8 cellular contexts compared by ENCODE assay signal in the genomic region with DNA sequence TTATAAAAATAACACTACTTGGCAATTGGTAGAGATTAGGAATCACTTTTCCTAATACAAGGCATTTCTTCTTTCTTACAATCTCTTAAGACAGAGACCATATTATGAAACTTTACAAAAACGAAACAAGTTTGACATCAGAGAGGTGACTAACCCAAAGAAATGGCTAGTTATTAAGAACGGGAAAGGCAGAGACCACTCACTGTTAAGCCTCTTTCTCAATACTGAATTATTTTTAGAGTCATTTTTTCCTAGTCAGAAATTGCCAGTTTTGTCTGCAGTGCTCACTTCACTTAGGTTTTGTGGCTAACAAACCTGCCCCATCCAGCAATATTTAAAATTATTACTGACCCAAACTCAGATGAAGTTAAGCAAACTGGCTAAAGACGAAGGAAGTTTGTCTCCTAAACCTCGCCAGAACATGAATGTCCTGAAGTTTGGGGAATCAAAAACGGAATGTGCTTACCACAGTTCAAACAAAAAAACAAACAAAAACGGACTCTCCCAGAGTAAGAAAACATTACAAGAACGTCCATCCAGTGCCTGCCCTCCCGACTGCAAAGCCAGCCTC. TPM values are rescaled to one million over a fixed set of nuclear protein-coding genes. Genes with fewer than 3 reads are reported as not detected.
DNase-seq lines count a peak whose midpoint lies in the region; TF ChIP-seq lines count a peak whose summit lies in the region.

No MANE protein-coding gene starts in this region.

- DNase-seq in HCEC 1CT: peak; percentile 77
- peak; percentile 83 for DNase-seq in NB4 (ENCODE audit: low read depth)
- DNase-seq in astrocyte of the cerebellum (ENCODE audit: low read depth): peak; percentile 57
- no peak for DNase-seq in kidney epithelial cell (ENCODE audit: low read depth)
- DNase-seq in GM19240 (ENCODE audit: insufficient read length, low spot score): no peak
- no peak for DNase-seq in NCI-H2196 treated with DMSO at 0.1 percent for 48 hours (lab: John Stamatoyannopoulos, UW; ENCODE audit: unreplicated experiment)

- no peaks in the 10 kb centered on the region for H3K9me3 ChIP-seq in subcutaneous abdominal adipose tissue (ENCODE audit: control insufficient read depth in 5 of 5, low read length in 5 of 5)

- in situ Hi-C loops in astrocyte of the cerebellum (cut with HindIII; ENCODE audit: low sequenced_read_pairs): no loop called here

- H3K4me3 ChIP-seq in GM12875 (ENCODE audit: low read depth, low read length) (peak overlapping the region; percentile 48), NB4 (ENCODE audit: low read depth, low read length) (peak overlapping the region; percentile 87), astrocyte of the cerebellum (ENCODE audit: low read depth, low read length) (peak overlapping the region; percentile 66), kidney epithelial cell (ENCODE audit: low read depth, low read length) (peak overlapping the region; percentile 99), subcutaneous abdominal adipose tissue (ENCODE audit: low read depth in 1 of 5, low read length in 5 of 5) (peak overlapping the region; percentile 82 to 97 (median 90))

- no peak for TF ChIP-seq POLR2A in NB4 (IDR thresholded peaks at IDR 0.05; ENCODE audit: extremely low read depth, insufficient read length)

- peak overlapping the region; percentile 100 for H3K27ac ChIP-seq in subcutaneous abdominal adipose tissue (ENCODE audit: low read depth, low read length)

- no peak for TF ChIP-seq CTCF in GM12875 (IDR thresholded peaks at IDR 0.05; ENCODE audit: borderline replicate concordance, insufficient read depth, low read depth, low read length)
- TF ChIP-seq CTCF in NB4 (IDR thresholded peaks at IDR 0.05; ENCODE audit: low read depth, low read length): no peak
- TF ChIP-seq CTCF in astrocyte of the cerebellum (IDR thresholded peaks at IDR 0.05; ENCODE audit: low read depth, low read length, missing control alignments): no peak
- no peak for TF ChIP-seq CTCF in kidney epithelial cell (IDR thresholded peaks at IDR 0.05; ENCODE audit: insufficient read depth, low read length, poor library complexity, severe bottlenecking)

- H3K27me3 ChIP-seq in kidney epithelial cell (ENCODE audit: control insufficient read depth, insufficient read depth, low read length) (no peaks in the 10 kb centered on the region), subcutaneous abdominal adipose tissue (ENCODE audit: control insufficient read depth in 5 of 5, insufficient read depth in 4 of 5, low read length in 5 of 5) (no peaks in the 10 kb centered on the region)

- H3K36me3 ChIP-seq in kidney epithelial cell (ENCODE audit: control insufficient read depth, insufficient read depth, low read length): no peaks in the 10 kb centered on the region
- H3K36me3 ChIP-seq in subcutaneous abdominal adipose tissue (ENCODE audit: control insufficient read depth in 5 of 5, insufficient read depth in 5 of 5, low read length in 5 of 5): no peaks in the 10 kb centered on the region

- H3K4me1 ChIP-seq in subcutaneous abdominal adipose tissue (ENCODE audit: control insufficient read depth in 5 of 5, insufficient read depth in 5 of 5, low read length in 5 of 5): peaks cover 0 to 43% (median 35%) of the 10 kb centered on the region in 5 donors

- peak overlapping the region; percentile 79 to 99 (median 94) for H3K9ac ChIP-seq in subcutaneous abdominal adipose tissue (ENCODE audit: low read length in 5 of 5)

RNA-seq across cellular contexts. Expression of gene KANSL1L, which starts 1.3 kb away (rescaled TPM):
- 11.2 and 11.5 TPM in 2 replicates for total RNA-seq in kidney epithelial cell

RNA-seq across cellular contexts. Expression of gene ACADL, which starts 55.3 kb away (rescaled TPM):
- 1.1 and 1.5 TPM in 2 replicates for total RNA-seq in kidney epithelial cell

Comparison
In these comparisons a context has a peak if more than half of its experiments do, and no peak if none do; other contexts are left out.
1. H3K4me3 ChIP-seq: peak in every context shown above with its lines; median percentile 99 in kidney epithelial cell; 90 in subcutaneous abdominal adipose tissue; 87 in NB4; 66 in astrocyte of the cerebellum; 48 in GM12875.
2. DNase-seq: peak in HCEC 1CT (single experiment), NB4 (single experiment) and astrocyte of the cerebellum (single experiment); none in kidney epithelial cell (single experiment), GM19240 (single experiment) and NCI-H2196 treated with DMSO at 0.1 percent for 48 hours (single experiment).